8 cellular contexts compared by ENCODE assay signal in genomic region chr12:57897296-57897974, GRCh38. TPM values are rescaled to one million over a fixed set of nuclear protein-coding genes. Genes with fewer than 3 reads are reported as not detected.
A peak's percentile ranks its signal among the peaks of the same experiment; 100 is the strongest.
DNase-seq lines count a peak whose midpoint lies in the region; ATAC-seq and TF ChIP-seq lines count a peak whose summit lies in the region.

No MANE protein-coding gene starts in this region.

- H3K4me3 ChIP-seq in right lobe of liver (peak overlapping the region; percentile 57 to 81 (median 75)), thymus (ENCODE audit: low read length) (no peak overlapping the region)

- peak overlapping the region; percentile 98 for H3K27ac Mint-ChIP-seq in activated CD8-positive, alpha-beta memory T cell treated with anti-CD3 and anti-CD28 coated beads, Interleukin-2, amount 10 ng/mL, durations not matched to agents 7 days and 5 days
- H3K27ac Mint-ChIP-seq in activated naive CD8-positive, alpha-beta T cell: peak overlapping the region; percentile 98

- no peak for ATAC-seq in activated CD8-positive, alpha-beta memory T cell treated with anti-CD3 and anti-CD28 coated beads, Interleukin-2, amount 10 ng/mL, durations not matched to agents 7 days and 5 days
- ATAC-seq in right lobe of liver (no peak), sciatic nerve (no peak), HG03520 (IDR thresholded peaks at IDR 0.05; ENCODE audit: unreplicated experiment) (no peak)

- TF ChIP-seq CTCF in right lobe of liver (IDR thresholded peaks at IDR 0.05): no peak

- CTCF ChIA-PET in activated CD8-positive, alpha-beta memory T cell treated with anti-CD3 and anti-CD28 coated beads, Interleukin-2, amount 10 ng/mL, durations not matched to agents 7 days and 5 days (lab: Charles Lee): interaction anchor here (1.0 to 7.6 kb wide), 6 partner anchors 8 to 114 kb away, joined by 3 to 56 read pairs (median 4); partner anchors contain the start of gene TSFM

- peaks cover 17% of the 10 kb centered on the region for H3K27me3 Mint-ChIP-seq in activated CD8-positive, alpha-beta memory T cell treated with anti-CD3 and anti-CD28 coated beads, Interleukin-2, amount 10 ng/mL, durations not matched to agents 7 days and 5 days
- H3K27me3 Mint-ChIP-seq in activated naive CD8-positive, alpha-beta T cell: no peaks in the 10 kb centered on the region

- H3K27me3 ChIP-seq in right lobe of liver (no peaks in the 10 kb centered on the region), thymus (ENCODE audit: control insufficient read depth, insufficient read depth) (peaks cover 3% of the 10 kb centered on the region)

- H3K36me3 ChIP-seq in right lobe of liver (no peaks in the 10 kb centered on the region), thymus (ENCODE audit: control insufficient read depth, insufficient read depth) (no peaks in the 10 kb centered on the region)

- H3K9me3 Mint-ChIP-seq in activated CD8-positive, alpha-beta memory T cell treated with anti-CD3 and anti-CD28 coated beads, Interleukin-2, amount 10 ng/mL, durations not matched to agents 7 days and 5 days (ENCODE audit: low read depth): no peaks in the 10 kb centered on the region
- H3K9me3 Mint-ChIP-seq in activated naive CD8-positive, alpha-beta T cell (ENCODE audit: low read depth): no peaks in the 10 kb centered on the region

- no peak for DNase-seq in activated CD8-positive, alpha-beta memory T cell treated with anti-CD3 and anti-CD28 coated beads, Interleukin-2, amount 10 ng/mL, durations not matched to agents 7 days and 5 days
- no peak for DNase-seq in activated CD8-positive, alpha-beta memory T cell treated with anti-CD3 and anti-CD28 coated beads, Interleukin-2, amount 50 U/mL, for 48 hours
- no peak for DNase-seq in right lobe of liver
- no peak for DNase-seq in NCI-H1930 (lab: John Stamatoyannopoulos, UW)
- no peak for DNase-seq in sciatic nerve (ENCODE audit: low spot score)

- H3K27ac ChIP-seq in right lobe of liver (peak overlapping the region; percentile 83 to 93 (median 90)), thymus (ENCODE audit: low read depth) (peak overlapping the region; percentile 31)

- intact Hi-C loops in right lobe of liver (cut with DNase I): no loop called here
- intact Hi-C loops in sciatic nerve (cut with DNase I): no loop called here

- no peaks in the 10 kb centered on the region for H3K36me3 Mint-ChIP-seq in activated CD8-positive, alpha-beta memory T cell treated with anti-CD3 and anti-CD28 coated beads, Interleukin-2, amount 10 ng/mL, durations not matched to agents 7 days and 5 days
- H3K36me3 Mint-ChIP-seq in activated naive CD8-positive, alpha-beta T cell: no peaks in the 10 kb centered on the region

- H3K4me3 Mint-ChIP-seq in activated CD8-positive, alpha-beta memory T cell treated with anti-CD3 and anti-CD28 coated beads, Interleukin-2, amount 10 ng/mL, durations not matched to agents 7 days and 5 days: no peak overlapping the region
- peak overlapping the region; percentile 81 for H3K4me3 Mint-ChIP-seq in activated naive CD8-positive, alpha-beta T cell

- WGBS in right lobe of liver (ENCODE audit: insufficient coverage, low coverage, low lambda C conversion rate, missing lambda C conversion rate): 70% methylated on average over 10 of the region's 10 CpGs
- 80% methylated on average over 10 of the region's 10 CpGs for WGBS in thymus

- H3K4me1 ChIP-seq in right lobe of liver: peaks cover 0 to 7% (median 0%) of the 10 kb centered on the region in 4 donors
- peaks cover 57% of the 10 kb centered on the region for H3K4me1 ChIP-seq in thymus (ENCODE audit: control insufficient read depth, insufficient read depth, low read length)

- H3K9me3 ChIP-seq in right lobe of liver (no peaks in the 10 kb centered on the region), thymus (ENCODE audit: control insufficient read depth) (no peaks in the 10 kb centered on the region)

- H3K4me1 Mint-ChIP-seq in activated CD8-positive, alpha-beta memory T cell treated with anti-CD3 and anti-CD28 coated beads, Interleukin-2, amount 10 ng/mL, durations not matched to agents 7 days and 5 days: peaks cover 45% of the 10 kb centered on the region
- H3K4me1 Mint-ChIP-seq in activated naive CD8-positive, alpha-beta T cell (ENCODE audit: low read depth): peaks cover 62% of the 10 kb centered on the region

- TF ChIP-seq POLR2A in right lobe of liver (IDR thresholded peaks at IDR 0.05): no peak

RNA-seq across cellular contexts. Expression of gene ATP23, which starts 43.9 kb away (rescaled TPM):
- total RNA-seq in activated CD8-positive, alpha-beta memory T cell treated with anti-CD3 and anti-CD28 coated beads, Interleukin-2, amount 10 ng/mL, durations not matched to agents 7 days and 5 days: 10 to 100 TPM; 14.8 to 21.0 TPM
- 1 to 10 TPM; 2.2 to 7.9 (median 3.5) TPM for total RNA-seq in right lobe of liver
- polyA plus RNA-seq in thymus: 15.6 TPM
- 8.5 TPM for total RNA-seq in sciatic nerve

RNA-seq across cellular contexts. Expression of gene CTDSP2, which starts 50.9 kb away (rescaled TPM):
- total RNA-seq in activated CD8-positive, alpha-beta memory T cell treated with anti-CD3 and anti-CD28 coated beads, Interleukin-2, amount 10 ng/mL, durations not matched to agents 7 days and 5 days: 100 to 1,000 TPM in 1 of 2 experiments, 10 to 100 TPM in 1; 76.2 to 103 TPM
- 10 to 100 TPM; 39.3 to 84.2 (median 64.7) TPM for total RNA-seq in right lobe of liver
- 50.4 TPM for polyA plus RNA-seq in thymus
- total RNA-seq in sciatic nerve: 202 TPM
